In the genomic region with DNA sequence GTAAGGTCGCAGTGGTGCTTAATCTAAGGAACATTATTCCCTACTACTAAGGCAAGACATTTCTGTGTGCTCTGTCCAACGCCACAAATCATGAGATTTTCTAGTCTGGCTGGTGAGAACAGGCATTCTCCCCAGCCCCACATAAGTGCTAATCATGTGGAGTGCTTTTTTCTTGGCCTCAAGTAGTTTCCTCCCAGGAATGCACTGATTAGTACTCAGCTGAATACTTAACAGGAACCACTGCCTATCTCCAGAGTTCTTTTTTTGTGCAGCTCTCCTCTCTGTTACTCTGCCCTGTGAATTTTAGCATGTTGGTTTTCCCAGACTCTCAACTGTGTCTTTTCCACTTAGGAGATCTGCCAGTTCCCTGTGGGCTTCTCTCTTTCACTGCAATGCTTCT, we compare ENCODE assay signal across 12 cellular contexts.
"Had no signal": no experiment of that assay in that cellular context is flagged by ENCODE, and none has a peak within 500 bp of the region (broad histone marks: within the 10 kb centered on the region; RNA-seq: fewer than 3 reads in every experiment).

No MANE protein-coding gene starts in this region.

- H3K4me3 Mint-ChIP-seq: activated naive CD4-positive, alpha-beta T cell treated with anti-CD3 and anti-CD28 coated beads, Interleukin-2, amount 50 U/mL, for 24 hours; immature natural killer cell; naive thymus-derived CD8-positive, alpha-beta T cell; T-helper 1 cell treated with Interleukin-12 subunit alpha and Interleukin-12 subunit beta and Interleukin-4 antibody, amounts not matched to agents 30 μg/mL and 1 μg/mL, for 36 hours; type B pancreatic cell had no signal

- H3K4me1 Mint-ChIP-seq: activated naive CD4-positive, alpha-beta T cell treated with anti-CD3 and anti-CD28 coated beads, Interleukin-2, amount 50 U/mL, for 24 hours; immature natural killer cell; naive thymus-derived CD8-positive, alpha-beta T cell had no signal

- H3K27me3 Mint-ChIP-seq: activated naive CD4-positive, alpha-beta T cell treated with anti-CD3 and anti-CD28 coated beads, Interleukin-2, amount 50 U/mL, for 24 hours; naive thymus-derived CD8-positive, alpha-beta T cell; type B pancreatic cell had no signal

- H3K4me3 ChIP-seq: psoas muscle had no signal

- H3K36me3 ChIP-seq: brain microvascular endothelial cell had no signal

- H3K9me3 ChIP-seq: psoas muscle had no signal

- DNase-seq: activated CD4-positive, alpha-beta T cell treated with anti-CD3 and anti-CD28 coated beads, Interleukin-2, amount 50 U/mL, for 1 hour; activated T-cell treated with anti-CD3 and anti-CD28 coated beads, Interleukin-2, amount 50 U/mL, for 1 hour; brain microvascular endothelial cell; immature natural killer cell; naive thymus-derived CD8-positive, alpha-beta T cell; occipital lobe; psoas muscle; stimulated activated CD4-positive, alpha-beta T cell treated with anti-CD3 and anti-CD28 coated beads, Interleukin-2, amount 100 ng/mL, for 48 hours; stimulated activated naive CD4-positive, alpha-beta T cell treated with Interleukin-2 at 50 U/mL for 16 hours had no signal

- H3K9me3 Mint-ChIP-seq: activated naive CD4-positive, alpha-beta T cell treated with anti-CD3 and anti-CD28 coated beads, Interleukin-2, amount 50 U/mL, for 24 hours; T-helper 1 cell treated with Interleukin-12 subunit alpha and Interleukin-12 subunit beta and Interleukin-4 antibody, amounts not matched to agents 30 μg/mL and 1 μg/mL, for 36 hours had no signal

- H3K27ac ChIP-seq: brain microvascular endothelial cell, psoas muscle had no signal

- H3K36me3 Mint-ChIP-seq: activated naive CD4-positive, alpha-beta T cell treated with anti-CD3 and anti-CD28 coated beads, Interleukin-2, amount 50 U/mL, for 24 hours; type B pancreatic cell had no signal

- ATAC-seq: naive thymus-derived CD8-positive, alpha-beta T cell; psoas muscle had no signal

- H3K27ac Mint-ChIP-seq: activated naive CD4-positive, alpha-beta T cell treated with anti-CD3 and anti-CD28 coated beads, Interleukin-2, amount 50 U/mL, for 24 hours; immature natural killer cell; naive thymus-derived CD8-positive, alpha-beta T cell; T-helper 1 cell treated with Interleukin-12 subunit alpha and Interleukin-12 subunit beta and Interleukin-4 antibody, amounts not matched to agents 30 μg/mL and 1 μg/mL, for 36 hours; type B pancreatic cell had no signal

- H3K4me1 ChIP-seq: psoas muscle had no signal

- H3K27me3 ChIP-seq: brain microvascular endothelial cell had no signal
